23 cellular contexts compared by ENCODE assay signal in the genomic region with DNA sequence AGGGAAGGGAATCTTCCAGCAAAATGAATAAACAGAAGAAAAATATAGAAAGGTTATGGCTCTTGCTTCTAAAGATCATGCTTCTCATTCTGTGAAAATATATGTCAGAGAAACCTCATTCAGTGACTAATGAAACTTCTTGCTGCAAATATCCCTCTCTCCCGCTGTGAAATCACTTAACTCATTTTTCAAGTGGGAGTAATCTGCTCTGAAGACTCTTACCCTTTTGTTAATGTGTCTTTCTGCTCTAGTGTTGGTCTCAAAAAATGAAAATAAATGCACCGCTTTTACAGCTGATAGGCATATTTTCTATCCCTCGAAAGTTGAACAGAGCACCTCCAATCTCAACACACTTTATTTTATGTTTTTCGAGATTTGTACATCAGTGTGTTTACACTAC.
"Had no signal": no experiment of that assay in that cellular context is flagged by ENCODE, and none has a peak within 500 bp of the region (broad histone marks: within the 10 kb centered on the region; RNA-seq: fewer than 3 reads in every experiment).

No MANE protein-coding gene starts in this region.

- H3K27ac ChIP-seq: body of pancreas, dorsolateral prefrontal cortex, epithelial cell of prostate, neural progenitor cell, thyroid gland had no signal

- H2AFZ ChIP-seq: neural progenitor cell had no signal

- H3K36me3 Mint-ChIP-seq: activated CD8-positive, alpha-beta memory T cell treated with anti-CD3 and anti-CD28 coated beads, Interleukin-2, amount 10 ng/mL, durations not matched to agents 7 days and 5 days; activated naive CD8-positive, alpha-beta T cell treated with anti-CD3 and anti-CD28 coated beads, Interleukin-2, amount 10 ng/mL, durations not matched to agents 7 days and 5 days; naive B cell had no signal

- H3K9me3 Mint-ChIP-seq: activated CD4-positive, alpha-beta memory T cell treated with anti-CD3 and anti-CD28 coated beads, Interleukin-2, amount 10 ng/mL, durations not matched to agents 7 days and 5 days; activated naive CD8-positive, alpha-beta T cell treated with anti-CD3 and anti-CD28 coated beads, Interleukin-2, amount 10 ng/mL, durations not matched to agents 7 days and 5 days; activated T-helper 17 cell treated with anti-CD3 and anti-CD28 coated beads, Interleukin-2, amount 50 U/mL, for 72 hours; naive B cell; neural progenitor cell had no signal

- H3K4me1 Mint-ChIP-seq: activated CD4-positive, alpha-beta memory T cell treated with anti-CD3 and anti-CD28 coated beads, Interleukin-2, amount 10 ng/mL, durations not matched to agents 7 days and 5 days; activated CD8-positive, alpha-beta memory T cell treated with anti-CD3 and anti-CD28 coated beads, Interleukin-2, amount 10 ng/mL, durations not matched to agents 7 days and 5 days; activated naive CD8-positive, alpha-beta T cell treated with anti-CD3 and anti-CD28 coated beads, Interleukin-2, amount 10 ng/mL, durations not matched to agents 7 days and 5 days; activated T-helper 17 cell treated with anti-CD3 and anti-CD28 coated beads, Interleukin-2, amount 50 U/mL, for 72 hours; naive B cell had no signal

- H3K36me3 ChIP-seq: neural progenitor cell, thyroid gland had no signal

- H3K9ac ChIP-seq: neural progenitor cell had no signal

- H3K4me2 ChIP-seq: neural progenitor cell had no signal

- H3K27ac Mint-ChIP-seq: activated CD4-positive, alpha-beta memory T cell treated with anti-CD3 and anti-CD28 coated beads, Interleukin-2, amount 10 ng/mL, durations not matched to agents 7 days and 5 days; activated CD8-positive, alpha-beta memory T cell treated with anti-CD3 and anti-CD28 coated beads, Interleukin-2, amount 10 ng/mL, durations not matched to agents 7 days and 5 days; activated naive CD8-positive, alpha-beta T cell treated with anti-CD3 and anti-CD28 coated beads, Interleukin-2, amount 10 ng/mL, durations not matched to agents 7 days and 5 days; activated T-helper 17 cell treated with anti-CD3 and anti-CD28 coated beads, Interleukin-2, amount 50 U/mL, for 72 hours; naive B cell; neural progenitor cell; progenitor cell of endocrine pancreas had no signal

- H3K27me3 Mint-ChIP-seq: activated CD4-positive, alpha-beta memory T cell treated with anti-CD3 and anti-CD28 coated beads, Interleukin-2, amount 10 ng/mL, durations not matched to agents 7 days and 5 days; activated CD8-positive, alpha-beta memory T cell treated with anti-CD3 and anti-CD28 coated beads, Interleukin-2, amount 10 ng/mL, durations not matched to agents 7 days and 5 days; activated naive CD8-positive, alpha-beta T cell treated with anti-CD3 and anti-CD28 coated beads, Interleukin-2, amount 10 ng/mL, durations not matched to agents 7 days and 5 days; activated T-helper 17 cell treated with anti-CD3 and anti-CD28 coated beads, Interleukin-2, amount 50 U/mL, for 72 hours; naive B cell; progenitor cell of endocrine pancreas had no signal

- H3K27me3 ChIP-seq: body of pancreas, dorsolateral prefrontal cortex, neural progenitor cell, thyroid gland had no signal

- H3K4me3 ChIP-seq: body of pancreas, dorsolateral prefrontal cortex, mucosa of descending colon, neural progenitor cell, thyroid gland had no signal

- ATAC-seq: activated CD8-positive, alpha-beta memory T cell treated with anti-CD3 and anti-CD28 coated beads, Interleukin-2, amount 10 ng/mL, durations not matched to agents 7 days and 5 days; activated T-helper 17 cell treated with anti-CD3 and anti-CD28 coated beads, Interleukin-2, amount 50 U/mL, for 72 hours; body of pancreas; left cardiac atrium; mucosa of descending colon had no signal

- H3K4me1 ChIP-seq: body of pancreas, neural progenitor cell, thyroid gland had no signal

- DNase-seq: activated CD4-positive, alpha-beta memory T cell treated with anti-CD3 and anti-CD28 coated beads, Interleukin-2, amount 10 ng/mL, durations not matched to agents 7 days and 5 days; activated CD4-positive, alpha-beta T cell treated with anti-CD3 and anti-CD28 coated beads for 48 hours; activated CD4-positive, CD25-positive, alpha-beta regulatory T cell; activated CD8-positive, alpha-beta memory T cell treated with anti-CD3 and anti-CD28 coated beads, Interleukin-2, amount 10 ng/mL, durations not matched to agents 7 days and 5 days; activated naive CD4-positive, alpha-beta T cell; activated naive CD8-positive, alpha-beta T cell treated with anti-CD3 and anti-CD28 coated beads, Interleukin-2, amount 10 ng/mL, durations not matched to agents 7 days and 5 days; amygdala; body of pancreas; dorsolateral prefrontal cortex; foreskin fibroblast; left cardiac atrium; mesenchymal stem cell; mucosa of descending colon; naive B cell; stimulated activated CD4-positive, alpha-beta T cell treated with anti-CD3 and anti-CD28 coated beads, Interleukin-12 subunit alpha, Interleukin-12 subunit beta, amount 100 ng/mL, for 4 hours; stimulated activated CD4-positive, alpha-beta T cell treated with anti-CD3 and anti-CD28 coated beads, Interleukin-1b, Interleukin-23, amount 100 ng/mL, for 48 hours; stimulated activated CD8-positive, alpha-beta memory T cell treated with anti-CD3 and anti-CD28 coated beads, Interleukin-4, amount 100 ng/mL, for 48 hours; stimulated activated naive CD4-positive, alpha-beta T cell; thyroid gland had no signal

- H3K9me3 ChIP-seq: body of pancreas, mucosa of descending colon, thyroid gland had no signal

- H3K4me3 Mint-ChIP-seq: activated CD4-positive, alpha-beta memory T cell treated with anti-CD3 and anti-CD28 coated beads, Interleukin-2, amount 10 ng/mL, durations not matched to agents 7 days and 5 days; activated CD8-positive, alpha-beta memory T cell treated with anti-CD3 and anti-CD28 coated beads, Interleukin-2, amount 10 ng/mL, durations not matched to agents 7 days and 5 days; activated naive CD8-positive, alpha-beta T cell treated with anti-CD3 and anti-CD28 coated beads, Interleukin-2, amount 10 ng/mL, durations not matched to agents 7 days and 5 days; activated T-helper 17 cell treated with anti-CD3 and anti-CD28 coated beads, Interleukin-2, amount 50 U/mL, for 72 hours; naive B cell; neural progenitor cell had no signal
